In the genomic region with DNA sequence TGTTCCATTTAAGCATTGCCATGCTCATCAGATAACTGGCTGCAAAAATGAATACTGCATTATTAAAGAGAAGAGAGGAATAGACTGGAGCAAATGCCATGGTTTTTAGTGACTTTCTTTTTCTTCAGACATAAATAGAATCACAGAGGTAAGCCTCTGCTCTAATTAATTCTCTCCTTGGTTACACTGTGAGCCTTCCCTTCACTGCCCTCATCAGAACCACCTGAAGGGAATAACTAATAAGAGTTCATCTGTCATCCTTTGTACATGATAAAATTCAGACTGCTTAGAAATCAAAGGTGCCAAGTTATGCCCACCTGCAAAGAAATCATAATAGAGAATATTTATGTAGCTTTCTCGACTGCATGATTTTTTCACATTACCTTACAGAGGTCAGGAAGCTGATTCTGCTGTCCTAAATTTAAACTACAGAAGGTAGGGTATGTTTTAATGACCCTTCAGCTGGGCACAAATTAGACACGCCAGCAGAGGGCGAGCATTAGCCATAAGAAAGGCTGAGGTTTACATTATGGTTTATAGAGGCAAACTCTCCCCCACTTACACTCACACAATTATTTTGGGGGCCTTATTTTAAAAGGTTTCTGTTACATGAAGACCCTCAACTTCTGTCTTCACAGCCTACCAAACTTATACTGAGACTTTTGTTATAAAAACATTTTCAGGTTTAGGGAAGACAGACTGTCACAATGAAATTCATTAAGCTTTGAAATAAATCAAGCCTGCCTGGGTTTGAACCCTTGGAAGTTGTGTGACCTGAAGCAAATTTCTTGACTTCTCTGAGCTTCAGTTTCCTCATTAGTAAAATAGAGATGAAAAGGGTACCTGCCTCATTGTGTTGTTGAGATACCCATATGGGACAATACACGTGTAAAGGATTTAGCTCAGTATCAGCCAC, we compare ENCODE assay signal across 8 cellular contexts. TPM values are rescaled to one million over a fixed set of nuclear protein-coding genes. Genes with fewer than 3 reads are reported as not detected.
DNase-seq lines count a peak whose midpoint lies in the region; ATAC-seq and TF ChIP-seq lines count a peak whose summit lies in the region.
"Had no signal": no experiment of that assay in that cellular context is flagged by ENCODE, and none has a peak within 500 bp of the region (broad histone marks: within the 10 kb centered on the region; RNA-seq: fewer than 3 reads in every experiment).

No MANE protein-coding gene starts in this region.

- CTCF ChIA-PET in GM10248 (lab: Yijun Ruan, JAX), result interaction anchor here (0.9 to 3.1 kb wide), 10 partner anchors 7 to 1476 kb away, joined by 3 to 14 read pairs (median 4); no protein-coding TSS in a partner anchor

- H3K36me3 ChIP-seq in kidney epithelial cell (ENCODE audit: control insufficient read depth, insufficient read depth, low read length), result no peaks in the 10 kb centered on the region
- no peaks in the 10 kb centered on the region for H3K36me3 ChIP-seq in upper lobe of left lung

- no peak overlapping the region for H3K4me3 ChIP-seq in Jurkat, Clone E6-1 (ENCODE audit: low read length)
- H3K4me3 ChIP-seq in kidney epithelial cell (ENCODE audit: low read depth, low read length) (no peak overlapping the region), upper lobe of left lung (no peak overlapping the region)

- DNase-seq in GM10248 (ENCODE audit: extremely low spot score), result no peak
- peak; percentile 25 for DNase-seq in Jurkat, Clone E6-1 (ENCODE audit: low read depth, low spot score)
- peak; percentile 13 to 16 for DNase-seq in activated T-cell treated with anti-CD3 and anti-CD28 coated beads, Interleukin-2, amount 50 U/mL, for 72 hours
- no peak for DNase-seq in kidney epithelial cell (ENCODE audit: low read depth)
- DNase-seq in upper lobe of left lung, result peak in 1 of 2 donors; percentile 25
- no peak for DNase-seq in NCI-H1930 (lab: John Stamatoyannopoulos, UW)

- no peaks in the 10 kb centered on the region for H3K4me1 Mint-ChIP-seq in activated T-cell treated with anti-CD3 and anti-CD28 coated beads, Interleukin-2, amount 50 U/mL, for 72 hours (ENCODE audit: low read depth)

- no peak overlapping the region for H3K4me3 Mint-ChIP-seq in activated T-cell treated with anti-CD3 and anti-CD28 coated beads, Interleukin-2, amount 50 U/mL, for 72 hours

- no peak for TF ChIP-seq EP300 in upper lobe of left lung (IDR thresholded peaks at IDR 0.05)

- no peaks in the 10 kb centered on the region for H3K4me1 ChIP-seq in upper lobe of left lung

- TF ChIP-seq CTCF in GM10248 (IDR thresholded peaks at IDR 0.05; ENCODE audit: control extremely low read depth, extremely low read depth, low read depth, missing control alignments) (peak; percentile 56), kidney epithelial cell (IDR thresholded peaks at IDR 0.05; ENCODE audit: insufficient read depth, low read length, poor library complexity, severe bottlenecking) (peak; percentile 68), upper lobe of left lung (IDR thresholded peaks at IDR 0.05) (peak; percentile 10 to 44 (median 28))

- POLR2A ChIA-PET in GM10248 (lab: Yijun Ruan, JAX), result no interaction called here

- TF ChIP-seq POLR2A in upper lobe of left lung (IDR thresholded peaks at IDR 0.05), result no peak

- no peak overlapping the region for H3K27ac ChIP-seq in upper lobe of left lung

- H3K27me3 ChIP-seq in kidney epithelial cell (ENCODE audit: control insufficient read depth, insufficient read depth, low read length), result no peaks in the 10 kb centered on the region
- no peaks in the 10 kb centered on the region for H3K27me3 ChIP-seq in upper lobe of left lung

- no peaks in the 10 kb centered on the region for H3K27me3 Mint-ChIP-seq in activated T-cell treated with anti-CD3 and anti-CD28 coated beads, Interleukin-2, amount 50 U/mL, for 72 hours (ENCODE audit: low read depth)

- no peaks in the 10 kb centered on the region for H3K9me3 Mint-ChIP-seq in activated T-cell treated with anti-CD3 and anti-CD28 coated beads, Interleukin-2, amount 50 U/mL, for 72 hours

- H3K36me3 Mint-ChIP-seq in activated T-cell treated with anti-CD3 and anti-CD28 coated beads, Interleukin-2, amount 50 U/mL, for 72 hours (ENCODE audit: insufficient read depth in 2 of 2), result no peaks in the 10 kb centered on the region

- no peaks in the 10 kb centered on the region for H3K9me3 ChIP-seq in upper lobe of left lung

- ATAC-seq in activated T-cell treated with anti-CD3 and anti-CD28 coated beads, Interleukin-2, amount 50 U/mL, for 72 hours (replicated peaks in 1 of 2), result no peak
- ATAC-seq in upper lobe of left lung (ENCODE audit: low FRiP score in 2 of 2) (no peak), GM21447 (IDR thresholded peaks at IDR 0.05; ENCODE audit: unreplicated experiment) (no peak)

- 26 to 27% methylated on average over 4 of the region's 4 CpGs for WGBS in upper lobe of left lung, 2 donors

- H3K27ac Mint-ChIP-seq in activated T-cell treated with anti-CD3 and anti-CD28 coated beads, Interleukin-2, amount 50 U/mL, for 72 hours, result no peak overlapping the region

RNA-seq across cellular contexts. Expression of a gene that starts 15.3 kb away (rescaled TPM):
- 3.5 TPM for polyA plus RNA-seq in Jurkat, Clone E6-1 (2012; ENCODE audit: insufficient read depth, insufficient read length)
- total RNA-seq in activated T-cell treated with anti-CD3 and anti-CD28 coated beads, Interleukin-2, amount 50 U/mL, for 72 hours, result not detected
- 0.14 and 0.21 TPM in 2 replicates for total RNA-seq in kidney epithelial cell
- total RNA-seq in upper lobe of left lung, result 1 to 10 TPM in 1 of 6 donors, under 1 TPM in 5; 0.07 to 1.0 (median 0.34) TPM
- total RNA-seq: fibroblast of lung had no signal
- polyA plus RNA-seq: fibroblast of lung had no signal

Comparison
In these comparisons a context has a peak if more than half of its experiments do, and no peak if none do; other contexts are left out.
1. DNase-seq: peak in Jurkat, Clone E6-1 (single experiment) and activated T-cell treated with anti-CD3 and anti-CD28 coated beads, Interleukin-2, amount 50 U/mL, for 72 hours (2 of 2); none in GM10248 (single experiment), kidney epithelial cell (single experiment) and NCI-H1930 (0 of 2).
2. Peak in every context shown above with its lines, with median percentiles within 50 percentile points of each other: CTCF ChIP-seq.